ENCODE assay signal across 1 cellular context in genomic region chr19:56637976-56638555, GRCh38.
TF ChIP-seq lines count a peak whose summit lies in the region.

No MANE protein-coding gene starts in this region.

TF ChIP-seq in HepG2, 621 proteins besides CTCF, POLR2A, EP300 and RAD21 (continued from another document and continues in another):
- peak; percentile 73 for TF ChIP-seq ZBTB14 (CRISPR knock-in tag; IDR thresholded peaks at IDR 0.05)
- TF ChIP-seq ZNF20 (CRISPR knock-in tag; IDR thresholded peaks at IDR 0.05): peak; percentile 99
- TF ChIP-seq SP2 (CRISPR knock-in tag; IDR thresholded peaks at IDR 0.05): peak; percentile 65
- peak; percentile 100; the same call in 1 of the 2 replicates for TF ChIP-seq E2F2 (CRISPR knock-in tag; IDR thresholded peaks at IDR 0.05; ENCODE audit: borderline replicate concordance)
- peak; percentile 98 for TF ChIP-seq TP53 (CRISPR knock-in tag; conservative IDR thresholded peaks at IDR 0.05)
- peak; percentile 99 for TF ChIP-seq ATF7-NPFF (CRISPR knock-in tag; IDR thresholded peaks at IDR 0.05; ENCODE audit: low read depth)
- peak; percentile 100 for TF ChIP-seq MXD1 (CRISPR knock-in tag; IDR thresholded peaks at IDR 0.05)
- TF ChIP-seq ZNF296 (CRISPR knock-in tag; conservative IDR thresholded peaks at IDR 0.05): peak; percentile 99
- TF ChIP-seq SMAD3 (CRISPR knock-in tag; IDR thresholded peaks at IDR 0.05): peak; percentile 100
- TF ChIP-seq ZBTB40 (IDR thresholded peaks at IDR 0.05): no peak
- TF ChIP-seq ZBTB40 (CRISPR knock-in tag; IDR thresholded peaks at IDR 0.05): peak; percentile 97
- peak; percentile 76; the same call in 1 of the 2 replicates for TF ChIP-seq ZNF512B (CRISPR knock-in tag; IDR thresholded peaks at IDR 0.05; ENCODE audit: borderline replicate concordance)
- peak; percentile 98; the same call in 1 of the 2 replicates for TF ChIP-seq ZNF577 (CRISPR knock-in tag; IDR thresholded peaks at IDR 0.05; ENCODE audit: borderline replicate concordance, low read depth)
- peak; percentile 95 for TF ChIP-seq ZSCAN25 (CRISPR knock-in tag; IDR thresholded peaks at IDR 0.05)
- peak; percentile 99 for TF ChIP-seq PLSCR1 (CRISPR knock-in tag; IDR thresholded peaks at IDR 0.05; ENCODE audit: borderline replicate concordance)
- peak; percentile 99 for TF ChIP-seq BATF2 (CRISPR knock-in tag; IDR thresholded peaks at IDR 0.05)
- peak; percentile 96 for TF ChIP-seq SIX4 (CRISPR knock-in tag; IDR thresholded peaks at IDR 0.05)
- no peak for TF ChIP-seq ATM (IDR thresholded peaks at IDR 0.05; ENCODE audit: borderline replicate concordance)
- peak; percentile 85 for TF ChIP-seq ZNF687 (CRISPR knock-in tag; IDR thresholded peaks at IDR 0.05)
- peak; percentile 99 for TF ChIP-seq ZNF331 (CRISPR knock-in tag; IDR thresholded peaks at IDR 0.05)
- TF ChIP-seq KLF6 (CRISPR knock-in tag; IDR thresholded peaks at IDR 0.05): peak; percentile 100
- TF ChIP-seq ZFP37 (CRISPR knock-in tag; IDR thresholded peaks at IDR 0.05; ENCODE audit: borderline replicate concordance): peak; percentile 100
- peak; percentile 99 for TF ChIP-seq ZNF224 (CRISPR knock-in tag; IDR thresholded peaks at IDR 0.05)
- peak; percentile 79 for TF ChIP-seq ZNF350 (CRISPR knock-in tag; IDR thresholded peaks at IDR 0.05; ENCODE audit: borderline replicate concordance, low read depth)
- peak; percentile 100 for TF ChIP-seq AHR (CRISPR knock-in tag; IDR thresholded peaks at IDR 0.05)
- TF ChIP-seq FOXJ3 (CRISPR knock-in tag; IDR thresholded peaks at IDR 0.05; ENCODE audit: borderline replicate concordance): peak; percentile 91
- TF ChIP-seq ZNF672 (CRISPR knock-in tag; IDR thresholded peaks at IDR 0.05): peak; percentile 85; the same call in 1 of the 2 replicates
- peak; percentile 99 for TF ChIP-seq MAF1 (CRISPR knock-in tag; IDR thresholded peaks at IDR 0.05; ENCODE audit: borderline replicate concordance)
- TF ChIP-seq GATA4 (IDR thresholded peaks at IDR 0.05; ENCODE audit: borderline replicate concordance, low read depth): no peak
- peak; percentile 90; the same call in 1 of the 2 replicates for TF ChIP-seq DMTF1 (CRISPR knock-in tag; IDR thresholded peaks at IDR 0.05)
- peak; percentile 61 for TF ChIP-seq NFYC (CRISPR knock-in tag; IDR thresholded peaks at IDR 0.05)
- TF ChIP-seq ZFP41 (CRISPR knock-in tag; IDR thresholded peaks at IDR 0.05; ENCODE audit: borderline replicate concordance): peak; percentile 100
- peak; percentile 99; the same call in 1 of the 2 replicates for TF ChIP-seq ZNF180 (CRISPR knock-in tag; IDR thresholded peaks at IDR 0.05; ENCODE audit: borderline replicate concordance, low read depth)
- TF ChIP-seq MTF2 (CRISPR knock-in tag; IDR thresholded peaks at IDR 0.05; ENCODE audit: borderline replicate concordance): peak; percentile 94; the same call in 1 of the 2 replicates
- TF ChIP-seq ZBTB20 (CRISPR knock-in tag; IDR thresholded peaks at IDR 0.05; ENCODE audit: borderline replicate concordance, low read depth): peak; percentile 100
